1 cellular context compared by ENCODE assay signal in genomic region chr13:49549289-49549688, GRCh38.
TF ChIP-seq lines count a peak whose summit lies in the region.

No MANE protein-coding gene starts in this region.

TF ChIP-seq in WTC11, 78 proteins besides CTCF, POLR2A, EP300 and RAD21 (continued from another document):
- TF ChIP-seq ZNF532 (CRISPR knock-in tag; IDR thresholded peaks at IDR 0.05; ENCODE audit: borderline replicate concordance) = no peak
TF ChIP-seq in WTC11: peak in this region for 0.
